ENCODE assay signal across 10 cellular contexts in the genomic region with DNA sequence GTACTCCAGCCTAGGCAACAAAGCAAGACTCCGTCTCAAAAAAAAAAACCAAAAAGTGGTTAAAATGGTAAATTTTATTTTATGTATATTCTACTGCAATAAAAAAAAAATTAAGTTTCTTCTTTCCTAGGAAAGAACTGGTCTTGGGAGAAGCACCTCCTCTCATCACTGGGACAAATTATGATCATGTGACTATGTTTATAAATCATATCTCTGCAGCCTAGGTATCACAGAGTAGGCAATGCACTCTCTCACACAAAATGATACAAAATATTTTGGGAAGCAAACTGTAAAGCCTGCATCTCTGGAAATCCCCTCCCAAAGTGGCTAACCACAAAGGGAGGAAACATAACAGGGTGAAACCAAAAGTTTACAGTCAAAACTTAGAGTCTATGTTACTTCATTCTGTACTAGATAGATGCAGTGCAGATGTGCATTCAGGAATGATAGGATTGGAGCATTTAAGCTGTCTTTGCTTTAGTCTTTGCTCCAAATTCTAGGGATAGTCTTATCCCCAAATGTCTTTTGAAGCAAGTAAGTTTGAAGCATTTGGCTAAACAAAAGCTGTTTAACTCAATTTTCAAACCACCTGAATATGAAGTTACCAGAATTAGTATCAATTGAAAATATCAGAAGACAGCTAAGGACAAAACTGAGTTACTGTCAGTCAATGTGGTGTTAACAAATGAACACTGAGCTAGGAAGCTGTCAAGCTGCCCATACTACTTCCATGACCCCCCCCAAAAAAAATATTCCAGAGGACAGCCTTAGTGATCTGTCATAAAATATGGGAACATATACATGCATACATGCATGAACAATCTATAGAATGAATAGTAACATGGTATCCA. TPM values are rescaled to one million over a fixed set of nuclear protein-coding genes. Genes with fewer than 3 reads are reported as not detected.
DNase-seq lines count a peak whose midpoint lies in the region; ATAC-seq and TF ChIP-seq lines count a peak whose summit lies in the region.
"Had no signal": no experiment of that assay in that cellular context is flagged by ENCODE, and none has a peak within 500 bp of the region (broad histone marks: within the 10 kb centered on the region; RNA-seq: fewer than 3 reads in every experiment).

No MANE protein-coding gene starts in this region.

- no peak overlapping the region for H3K27ac Mint-ChIP-seq in activated naive CD4-positive, alpha-beta T cell treated with anti-CD3 and anti-CD28 coated beads for 36 hours
- no peak overlapping the region for H3K27ac Mint-ChIP-seq in endothelial cell (ENCODE audit: unreplicated experiment)

- peaks cover 16% of the 10 kb centered on the region for H3K9me3 Mint-ChIP-seq in activated naive CD4-positive, alpha-beta T cell treated with anti-CD3 and anti-CD28 coated beads for 36 hours
- no peaks in the 10 kb centered on the region for H3K9me3 Mint-ChIP-seq in endothelial cell (ENCODE audit: unreplicated experiment)

- H3K27me3 ChIP-seq in Karpas-422 (ENCODE audit: low read length) = no peaks in the 10 kb centered on the region

- H3K4me3 Mint-ChIP-seq in activated naive CD4-positive, alpha-beta T cell treated with anti-CD3 and anti-CD28 coated beads for 36 hours = no peak overlapping the region
- H3K4me3 Mint-ChIP-seq in endothelial cell (ENCODE audit: unreplicated experiment) = no peak overlapping the region

- no peaks in the 10 kb centered on the region for H3K27me3 Mint-ChIP-seq in activated naive CD4-positive, alpha-beta T cell treated with anti-CD3 and anti-CD28 coated beads for 36 hours (ENCODE audit: low read depth)
- no peaks in the 10 kb centered on the region for H3K27me3 Mint-ChIP-seq in endothelial cell (ENCODE audit: unreplicated experiment)

- H3K27ac ChIP-seq in Karpas-422 (ENCODE audit: low read length) = no peak overlapping the region

- DNase-seq in CD1c-positive myeloid dendritic cell (ENCODE audit: extremely low spot score) (peak; percentile 67), endothelial cell (ENCODE audit: low spot score) (no peak), Karpas-422 (no peak), COR-L47 (lab: John Stamatoyannopoulos, UW) (no peak)
- DNase-seq in activated naive CD4-positive, alpha-beta T cell treated with anti-CD3 and anti-CD28 coated beads for 36 hours = peak; percentile 78
- DNase-seq: activated effector memory CD4-positive, alpha-beta T cell treated with anti-CD3 and anti-CD28 coated beads, Interleukin-2, amount 50 U/mL, for 16 hours; NCI-H187 had no signal

- H2AFZ ChIP-seq in Karpas-422 (ENCODE audit: low read length) = no peak overlapping the region

- H3K9me2 ChIP-seq in Karpas-422 (replicated peaks; ENCODE audit: insufficient read depth, low read length) = no peaks in the 10 kb centered on the region

- H3K79me2 ChIP-seq in Karpas-422 (ENCODE audit: low read length) = no peaks in the 10 kb centered on the region

- ATAC-seq in GM19324 (IDR thresholded peaks at IDR 0.05; ENCODE audit: low FRiP score, unreplicated experiment) = peak; percentile 72
- ATAC-seq in HG03196 (IDR thresholded peaks at IDR 0.05; ENCODE audit: unreplicated experiment) = peak; percentile 73
- ATAC-seq in SK-N-SH treated with all-trans-retinoic acid at 6 μM for 48 hours = no peak

- H3K36me3 Mint-ChIP-seq in activated naive CD4-positive, alpha-beta T cell treated with anti-CD3 and anti-CD28 coated beads for 36 hours (ENCODE audit: low read depth) = peaks cover 5% of the 10 kb centered on the region
- H3K36me3 Mint-ChIP-seq in endothelial cell (ENCODE audit: low read depth, unreplicated experiment) = no peaks in the 10 kb centered on the region

- no peak overlapping the region for H3K9ac ChIP-seq in Karpas-422 (ENCODE audit: low read length)

- no peaks in the 10 kb centered on the region for H3K36me3 ChIP-seq in Karpas-422 (ENCODE audit: insufficient read depth, low read length)

- no peak overlapping the region for H3K4me2 ChIP-seq in Karpas-422 (ENCODE audit: low read depth, low read length, poor library complexity, severe bottlenecking)

- H3K9me3 ChIP-seq in Karpas-422 (ENCODE audit: low read length) = no peaks in the 10 kb centered on the region

- intact Hi-C loops in activated naive CD4-positive, alpha-beta T cell treated with anti-CD3 and anti-CD28 coated beads for 36 hours (cut with micrococcal nuclease) = loop anchor here (1.0 kb wide), 10 partner anchors 14 to 109 kb away; a partner anchor contains a TSS

- no peaks in the 10 kb centered on the region for H4K20me1 ChIP-seq in Karpas-422 (ENCODE audit: insufficient read depth, low read depth, low read length)

- H3K4me1 ChIP-seq in Karpas-422 (ENCODE audit: low read length) = peaks cover under 1% of the 10 kb centered on the region

- H3K4me3 ChIP-seq in Karpas-422 (ENCODE audit: low read length) = no peak overlapping the region

- TF ChIP-seq CTCF in endothelial cell (IDR thresholded peaks at IDR 0.05; ENCODE audit: unreplicated experiment) = no peak

- peaks cover 59% of the 10 kb centered on the region for H3K4me1 Mint-ChIP-seq in activated naive CD4-positive, alpha-beta T cell treated with anti-CD3 and anti-CD28 coated beads for 36 hours (ENCODE audit: low read depth)
- no peaks in the 10 kb centered on the region for H3K4me1 Mint-ChIP-seq in endothelial cell (ENCODE audit: unreplicated experiment)

- CTCF ChIA-PET in activated naive CD4-positive, alpha-beta T cell treated with anti-CD3 and anti-CD28 coated beads for 36 hours (lab: Charles Lee) = interaction anchor here (0.5 to 1.1 kb wide), 6 partner anchors 9 to 336 kb away, joined by 3 to 5 read pairs (median 3); no protein-coding TSS in a partner anchor

TF ChIP-seq in SK-N-SH treated with all-trans-retinoic acid at 6 μM for 48 hours, 23 proteins besides CTCF, POLR2A, EP300 and RAD21 (continues in another document):
- no peak for TF ChIP-seq ZNF8 (CRISPR knock-in tag; IDR thresholded peaks at IDR 0.05)
- TF ChIP-seq ARNTL (CRISPR knock-in tag; IDR thresholded peaks at IDR 0.05; ENCODE audit: borderline replicate concordance, low read depth) = no peak
- no peak for TF ChIP-seq GLIS3 (CRISPR knock-in tag; IDR thresholded peaks at IDR 0.05)
- TF ChIP-seq TCF4 (CRISPR knock-in tag; IDR thresholded peaks at IDR 0.05; ENCODE audit: borderline replicate concordance) = no peak
- TF ChIP-seq, protein P1, sequence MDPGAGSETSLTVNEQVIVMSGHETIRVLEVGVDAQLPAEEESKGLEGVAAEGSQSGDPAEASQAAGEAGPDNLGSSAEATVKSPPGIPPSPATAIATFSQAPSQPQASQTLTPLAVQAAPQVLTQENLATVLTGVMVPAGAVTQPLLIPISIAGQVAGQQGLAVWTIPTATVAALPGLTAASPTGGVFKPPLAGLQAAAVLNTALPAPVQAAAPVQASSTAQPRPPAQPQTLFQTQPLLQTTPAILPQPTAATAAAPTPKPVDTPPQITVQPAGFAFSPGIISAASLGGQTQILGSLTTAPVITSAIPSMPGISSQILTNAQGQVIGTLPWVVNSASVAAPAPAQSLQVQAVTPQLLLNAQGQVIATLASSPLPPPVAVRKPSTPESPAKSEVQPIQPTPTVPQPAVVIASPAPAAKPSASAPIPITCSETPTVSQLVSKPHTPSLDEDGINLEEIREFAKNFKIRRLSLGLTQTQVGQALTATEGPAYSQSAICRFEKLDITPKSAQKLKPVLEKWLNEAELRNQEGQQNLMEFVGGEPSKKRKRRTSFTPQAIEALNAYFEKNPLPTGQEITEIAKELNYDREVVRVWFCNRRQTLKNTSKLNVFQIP (CRISPR knock-in tag; IDR thresholded peaks at IDR 0.05; ENCODE audit: borderline replicate concordance, low read depth) = no peak
- no peak for TF ChIP-seq ZFP3 (CRISPR knock-in tag; IDR thresholded peaks at IDR 0.05)
- no peak for TF ChIP-seq ISL1 (CRISPR knock-in tag; IDR thresholded peaks at IDR 0.05)
- TF ChIP-seq ESRRG (CRISPR knock-in tag; IDR thresholded peaks at IDR 0.05) = no peak
- TF ChIP-seq RARB (CRISPR knock-in tag; IDR thresholded peaks at IDR 0.05) = no peak
- TF ChIP-seq, protein P2, sequence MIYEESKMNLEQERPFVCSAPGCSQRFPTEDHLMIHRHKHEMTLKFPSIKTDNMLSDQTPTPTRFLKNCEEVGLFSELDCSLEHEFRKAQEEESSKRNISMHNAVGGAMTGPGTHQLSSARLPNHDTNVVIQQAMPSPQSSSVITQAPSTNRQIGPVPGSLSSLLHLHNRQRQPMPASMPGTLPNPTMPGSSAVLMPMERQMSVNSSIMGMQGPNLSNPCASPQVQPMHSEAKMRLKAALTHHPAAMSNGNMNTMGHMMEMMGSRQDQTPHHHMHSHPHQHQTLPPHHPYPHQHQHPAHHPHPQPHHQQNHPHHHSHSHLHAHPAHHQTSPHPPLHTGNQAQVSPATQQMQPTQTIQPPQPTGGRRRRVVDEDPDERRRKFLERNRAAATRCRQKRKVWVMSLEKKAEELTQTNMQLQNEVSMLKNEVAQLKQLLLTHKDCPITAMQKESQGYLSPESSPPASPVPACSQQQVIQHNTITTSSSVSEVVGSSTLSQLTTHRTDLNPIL (CRISPR knock-in tag; IDR thresholded peaks at IDR 0.05; ENCODE audit: low read depth) = no peak
- TF ChIP-seq SNAI2 (CRISPR knock-in tag; IDR thresholded peaks at IDR 0.05) = no peak
- TF ChIP-seq, protein P3, sequence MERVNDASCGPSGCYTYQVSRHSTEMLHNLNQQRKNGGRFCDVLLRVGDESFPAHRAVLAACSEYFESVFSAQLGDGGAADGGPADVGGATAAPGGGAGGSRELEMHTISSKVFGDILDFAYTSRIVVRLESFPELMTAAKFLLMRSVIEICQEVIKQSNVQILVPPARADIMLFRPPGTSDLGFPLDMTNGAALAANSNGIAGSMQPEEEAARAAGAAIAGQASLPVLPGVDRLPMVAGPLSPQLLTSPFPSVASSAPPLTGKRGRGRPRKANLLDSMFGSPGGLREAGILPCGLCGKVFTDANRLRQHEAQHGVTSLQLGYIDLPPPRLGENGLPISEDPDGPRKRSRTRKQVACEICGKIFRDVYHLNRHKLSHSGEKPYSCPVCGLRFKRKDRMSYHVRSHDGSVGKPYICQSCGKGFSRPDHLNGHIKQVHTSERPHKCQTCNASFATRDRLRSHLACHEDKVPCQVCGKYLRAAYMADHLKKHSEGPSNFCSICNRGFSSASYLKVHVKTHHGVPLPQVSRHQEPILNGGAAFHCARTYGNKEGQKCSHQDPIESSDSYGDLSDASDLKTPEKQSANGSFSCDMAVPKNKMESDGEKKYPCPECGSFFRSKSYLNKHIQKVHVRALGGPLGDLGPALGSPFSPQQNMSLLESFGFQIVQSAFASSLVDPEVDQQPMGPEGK (CRISPR knock-in tag; IDR thresholded peaks at IDR 0.05; ENCODE audit: borderline replicate concordance) = no peak

RNA-seq across cellular contexts. Expression of a gene that starts 21.1 kb away (rescaled TPM):
- 10 to 100 TPM; 39.7 to 41.0 TPM for total RNA-seq in activated naive CD4-positive, alpha-beta T cell treated with anti-CD3 and anti-CD28 coated beads for 36 hours
- total RNA-seq in endothelial cell (ENCODE audit: unreplicated experiment) = 17.3 TPM
- total RNA-seq in Karpas-422 (2014; rRNA removed; shearing (Covaris generic); ENCODE audit: low replicate concordance) = 21.7 and 35.3 TPM in 2 replicates

RNA-seq across cellular contexts. Expression of a gene that starts 21.3 kb away (rescaled TPM):
- total RNA-seq in activated naive CD4-positive, alpha-beta T cell treated with anti-CD3 and anti-CD28 coated beads for 36 hours = 1 to 10 TPM; 1.3 to 1.4 TPM
- 0.59 TPM for total RNA-seq in endothelial cell (ENCODE audit: unreplicated experiment)
- total RNA-seq in Karpas-422 (2014; rRNA removed; shearing (Covaris generic); ENCODE audit: low replicate concordance) = 0.40 and 0.48 TPM in 2 replicates

Comparison
In these comparisons a context has a peak if more than half of its experiments do, and no peak if none do; other contexts are left out.
1. DNase-seq: peak in CD1c-positive myeloid dendritic cell (single experiment) and activated naive CD4-positive, alpha-beta T cell treated with anti-CD3 and anti-CD28 coated beads for 36 hours (single experiment); none in endothelial cell (single experiment), Karpas-422 (single experiment) and COR-L47 (single experiment).